8 cellular contexts compared by ENCODE assay signal in the genomic region with DNA sequence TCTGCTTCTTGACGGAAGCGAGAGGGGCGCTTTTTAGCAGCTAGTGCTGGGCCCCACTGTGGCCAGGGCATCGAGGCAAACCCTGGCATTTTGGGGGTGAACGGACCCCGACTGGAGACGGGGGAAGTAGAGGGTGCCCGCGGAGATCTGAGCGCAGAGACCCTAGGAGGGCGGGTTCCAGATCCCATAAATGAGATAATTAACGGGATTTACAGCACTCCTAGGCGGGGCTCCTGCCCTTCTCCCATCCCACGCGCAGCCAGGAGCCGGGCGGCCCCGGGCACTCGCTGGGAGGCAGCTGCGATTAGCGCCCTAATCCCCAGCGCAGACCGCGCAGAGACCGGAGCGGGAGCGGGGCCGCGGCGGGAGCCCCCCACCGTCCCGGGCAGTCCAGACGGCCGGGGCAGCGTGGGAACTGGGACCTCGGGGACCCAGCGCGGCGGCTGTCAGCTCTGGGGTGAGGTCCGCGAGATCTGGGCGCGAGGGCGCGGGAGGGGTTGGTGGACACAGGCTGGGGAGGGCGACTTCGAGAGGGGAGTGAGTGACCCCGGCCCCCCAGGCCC. TPM values are rescaled to one million over a fixed set of nuclear protein-coding genes. Genes with fewer than 3 reads are reported as not detected.
DNase-seq lines count a peak whose midpoint lies in the region; ATAC-seq, FAIRE-seq and TF ChIP-seq lines count a peak whose summit lies in the region.

No MANE protein-coding gene starts in this region.

- intact Hi-C loops in lower lobe of right lung (cut with DNase I) = no loop called here
- intact Hi-C loops in upper lobe of right lung (cut with DNase I) = no loop called here

- H3K27me3 ChIP-seq in bronchial epithelial cell (ENCODE audit: control insufficient read depth, insufficient read depth, low read length) (no peaks in the 10 kb centered on the region), lower lobe of right lung (ENCODE audit: low read depth) (peaks cover 11% of the 10 kb centered on the region), upper lobe of right lung (no peaks in the 10 kb centered on the region)

- H3K4me3 ChIP-seq in bronchial epithelial cell (ENCODE audit: low read depth, low read length) = peak overlapping the region; percentile 40
- peak overlapping the region; percentile 73 for H3K4me3 ChIP-seq in lower lobe of right lung
- H3K4me3 ChIP-seq in upper lobe of right lung = peak overlapping the region; percentile 68

- peaks cover 20% of the 10 kb centered on the region for H3K4me1 ChIP-seq in lower lobe of right lung
- H3K4me1 ChIP-seq in upper lobe of right lung = peaks cover 22% of the 10 kb centered on the region

- DNase-seq in activated gamma-delta T cell (lab: John Stamatoyannopoulos, UW) = peak; percentile 15
- no peak for DNase-seq in activated gamma-delta T cell treated with Interleukin-2 at 50 U/mL for 16 hours
- no peak for DNase-seq in bronchial epithelial cell (ENCODE audit: low read depth)
- DNase-seq in lower lobe of right lung = no peak
- DNase-seq in upper lobe of right lung = peak; percentile 68
- no peak for DNase-seq in activated CD4-positive, alpha-beta T cell treated with anti-CD3 and anti-CD28 coated beads for 4 hours
- DNase-seq in central memory CD4-positive, alpha-beta T cell = no peak

- no peak for TF ChIP-seq CTCF in bronchial epithelial cell (IDR thresholded peaks at IDR 0.05; ENCODE audit: insufficient read depth, low read length, severe bottlenecking)
- TF ChIP-seq CTCF in lower lobe of right lung (IDR thresholded peaks at IDR 0.05) = no peak
- TF ChIP-seq CTCF in upper lobe of right lung (IDR thresholded peaks at IDR 0.05) = no peak

- peak; percentile 56 to 57 for ATAC-seq in lower lobe of right lung
- ATAC-seq in upper lobe of right lung = peak; percentile 58
- no peak for ATAC-seq in GM18520 (IDR thresholded peaks at IDR 0.05; ENCODE audit: unreplicated experiment)

- FAIRE-seq in bronchial epithelial cell (lab: Jason Lieb, UNC) = no peak

- H3K36me3 ChIP-seq in bronchial epithelial cell (ENCODE audit: control insufficient read depth, insufficient read depth, low read length) = no peaks in the 10 kb centered on the region
- H3K36me3 ChIP-seq in lower lobe of right lung = no peaks in the 10 kb centered on the region
- H3K36me3 ChIP-seq in upper lobe of right lung = no peaks in the 10 kb centered on the region

- H3K27ac ChIP-seq in lower lobe of right lung = peak overlapping the region; percentile 89
- peak overlapping the region; percentile 90 for H3K27ac ChIP-seq in upper lobe of right lung

- H3K9me3 ChIP-seq in lower lobe of right lung (no peaks in the 10 kb centered on the region), upper lobe of right lung (no peaks in the 10 kb centered on the region)

RNA-seq across cellular contexts. Expression of a gene that starts 0.7 kb away (rescaled TPM):
- under 0.01 TPM in 1 of 2 replicates, not detected in the other for total RNA-seq in bronchial epithelial cell
- 101 TPM for total RNA-seq in lower lobe of right lung
- 67.6 TPM for total RNA-seq in upper lobe of right lung

Comparison
In these comparisons a context has a peak if more than half of its experiments do, and no peak if none do; other contexts are left out.
1. DNase-seq: peak in activated gamma-delta T cell (single experiment) and upper lobe of right lung (single experiment); none in activated gamma-delta T cell treated with Interleukin-2 at 50 U/mL for 16 hours (single experiment), bronchial epithelial cell (single experiment), lower lobe of right lung (single experiment), activated CD4-positive, alpha-beta T cell treated with anti-CD3 and anti-CD28 coated beads for 4 hours (0 of 2) and central memory CD4-positive, alpha-beta T cell (single experiment).
2. RNA of a gene that starts 0.7 kb away (total RNA-seq): 101 TPM in lower lobe of right lung (single experiment) and 67.6 TPM in upper lobe of right lung (single experiment); under 0.01 TPM in bronchial epithelial cell; every median in the first group is over 10 times any median in the second.
3. Peak in every context shown above with its lines, with median percentiles within 50 percentile points of each other: H3K4me3 ChIP-seq.